ENCODE assay signal across 29 cellular contexts in genomic region chr7:76074972-76075370, GRCh38. TPM values are rescaled to one million over a fixed set of nuclear protein-coding genes. Genes with fewer than 3 reads are reported as not detected.
DNase-seq lines count a peak whose midpoint lies in the region; ATAC-seq and TF ChIP-seq lines count a peak whose summit lies in the region.
"Had no signal": no experiment of that assay in that cellular context is flagged by ENCODE, and none has a peak within 500 bp of the region (broad histone marks: within the 10 kb centered on the region; RNA-seq: fewer than 3 reads in every experiment).

No MANE protein-coding gene starts in this region.

- H3K9ac ChIP-seq in fibroblast of lung (ENCODE audit: insufficient read depth, low read length), result no peak overlapping the region
- H3K9ac ChIP-seq: BLaER1 treated with 17β-estradiol and CSF1 and Interleukin-3, amounts not matched to agents 10 nM and 100 nM had no signal

- H3K79me2 ChIP-seq in ACC112 (ENCODE audit: control insufficient read depth, insufficient read depth, low read length, unreplicated experiment) (no peaks in the 10 kb centered on the region), fibroblast of lung (ENCODE audit: control insufficient read depth, insufficient read depth, low read length) (no peaks in the 10 kb centered on the region)

- no peaks in the 10 kb centered on the region for H3K36me3 ChIP-seq in ACC112 (ENCODE audit: insufficient read depth, low read length)
- H3K36me3 ChIP-seq in RWPE2 (ENCODE audit: low read depth), result no peaks in the 10 kb centered on the region
- H3K36me3 ChIP-seq in fibroblast of lung (ENCODE audit: control insufficient read depth, insufficient read depth, low read length), result no peaks in the 10 kb centered on the region
- H3K36me3 ChIP-seq: ascending aorta, left lung, ovary, right atrium auricular region, thoracic aorta, vagina had no signal

- H3K4me3 ChIP-seq in ACC112 (ENCODE audit: low read depth, low read length) (no peak overlapping the region), RWPE2 (ENCODE audit: severe bottlenecking) (no peak overlapping the region), fibroblast of lung (replicated peaks in 1 of 4; ENCODE audit: control extremely low read depth in 1 of 4, insufficient read depth in 1 of 4, low read depth in 3 of 4, low read length in 4 of 4) (no peak overlapping the region)
- H3K4me3 ChIP-seq: ascending aorta; BLaER1 treated with 17β-estradiol and CSF1 and Interleukin-3, amounts not matched to agents 10 nM and 100 nM; left lung; ovary; right atrium auricular region; thoracic aorta; vagina had no signal

- H3K4me1 ChIP-seq in ACC112 (ENCODE audit: control insufficient read depth, insufficient read depth, low read length, unreplicated experiment) (peaks cover 21% of the 10 kb centered on the region), RWPE2 (ENCODE audit: insufficient read depth, poor library complexity, severe bottlenecking) (no peaks in the 10 kb centered on the region), fibroblast of lung (ENCODE audit: control insufficient read depth, extremely low read depth, insufficient read depth, low read length) (no peaks in the 10 kb centered on the region)
- H3K4me1 ChIP-seq: ascending aorta had no signal

- H3K9me3 ChIP-seq in RWPE2 (ENCODE audit: severe bottlenecking), result no peaks in the 10 kb centered on the region
- H3K9me3 ChIP-seq in fibroblast of lung (ENCODE audit: control insufficient read depth, insufficient read depth, low read depth, low read length), result no peaks in the 10 kb centered on the region
- H3K9me3 ChIP-seq: ovary, thoracic aorta, vagina had no signal

- H3K4me2 ChIP-seq in fibroblast of lung (ENCODE audit: extremely low read depth, insufficient read depth, low read length), result no peak overlapping the region
- H3K4me2 ChIP-seq: BLaER1 treated with 17β-estradiol and CSF1 and Interleukin-3, amounts not matched to agents 10 nM and 100 nM had no signal

- H3K27me3 ChIP-seq in ACC112 (ENCODE audit: insufficient read depth, low read length), result no peaks in the 10 kb centered on the region
- no peaks in the 10 kb centered on the region for H3K27me3 ChIP-seq in RWPE2 (ENCODE audit: insufficient read depth, poor library complexity, severe bottlenecking)
- no peaks in the 10 kb centered on the region for H3K27me3 ChIP-seq in fibroblast of lung (ENCODE audit: control insufficient read depth, insufficient read depth, low read length)
- H3K27me3 ChIP-seq: ascending aorta; BLaER1 treated with 17β-estradiol and CSF1 and Interleukin-3, amounts not matched to agents 10 nM and 100 nM; left lung; ovary; right atrium auricular region; vagina had no signal

- no peaks in the 10 kb centered on the region for H4K20me1 ChIP-seq in fibroblast of lung (ENCODE audit: control insufficient read depth, extremely low read depth, insufficient read depth, low read length)

- ATAC-seq in RWPE2 (ENCODE audit: low read depth) (no peak), HG02840 (IDR thresholded peaks at IDR 0.05; ENCODE audit: low FRiP score, unreplicated experiment) (no peak), HG02884 (IDR thresholded peaks at IDR 0.05; ENCODE audit: unreplicated experiment) (no peak)
- ATAC-seq: left lung; natural killer cell; stimulated activated naive B cell treated with anti-CD40 and anti-IgM and Interleukin-4, amounts not matched to agents 10 μg/mL and 1 μg/mL and 100 μg/mL, for 72 hours; WTC11 had no signal

- TF ChIP-seq CTCF in RWPE2 (IDR thresholded peaks at IDR 0.05; ENCODE audit: poor library complexity, severe bottlenecking) (no peak), fibroblast of lung (conservative IDR thresholded peaks at IDR 0.05 in 1 of 2, IDR thresholded peaks at IDR 0.05 in 1 of 2; ENCODE audit: low read depth in 1 of 2, low read length in 2 of 2) (no peak)

- H3K27ac ChIP-seq in ACC112 (ENCODE audit: low read depth, low read length) (peak overlapping the region; percentile 89), RWPE2 (ENCODE audit: poor library complexity, severe bottlenecking) (peak overlapping the region; percentile 37), fibroblast of lung (ENCODE audit: insufficient read depth, low read length) (peak overlapping the region; percentile 31)
- H3K27ac ChIP-seq: ascending aorta, left lung, ovary, right atrium auricular region, thoracic aorta, vagina had no signal

- DNase-seq in HS-5 (ENCODE audit: low read depth) (peak; percentile 60), RWPE2 (ENCODE audit: low spot score) (no peak), fibroblast of lung (ENCODE audit: low read depth in 2 of 2) (peak in 1 of 2 donors; percentile 26), AG20443 (ENCODE audit: low spot score) (no peak)
- no peak for DNase-seq in activated CD8-positive, alpha-beta memory T cell treated with anti-CD3 and anti-CD28 coated beads for 24 hours
- DNase-seq: activated CD4-positive, alpha-beta T cell treated with anti-CD3 and anti-CD28 coated beads, Interleukin-2, amount 50 U/mL, for 4 hours; activated CD8-positive, alpha-beta memory T cell treated with anti-CD3 and anti-CD28 coated beads, Interleukin-2, amount 50 U/mL, for 48 hours; activated effector memory CD4-positive, alpha-beta T cell treated with Interleukin-2 at 50 U/mL for 16 hours; activated naive CD8-positive, alpha-beta T cell treated with anti-CD3 and anti-CD28 coated beads for 36 hours; HFFc6; hypothalamus; left lung; natural killer cell; NCI-H1092; NCI-H1930; NCI-H526 treated with DMSO at 0.1 percent for 48 hours; ovary; stimulated activated CD4-positive, alpha-beta T cell treated with anti-CD3 and anti-CD28 coated beads, Interleukin-4, amount 100 ng/mL, for 1 hour; stimulated activated naive B cell treated with anti-CD40 and anti-IgM and Interleukin-4, amounts not matched to agents 10 μg/mL and 1 μg/mL and 100 μg/mL, for 72 hours; T1000 had no signal

- H2AFZ ChIP-seq in ACC112 (ENCODE audit: low read length, unreplicated experiment), result no peak overlapping the region
- H2AFZ ChIP-seq in fibroblast of lung (ENCODE audit: low read length), result no peak overlapping the region

RNA-seq across cellular contexts. Expression of gene MDH2, which starts 27.1 kb away (rescaled TPM):
- 29.5 and 49.4 TPM in 2 replicates for total RNA-seq in fibroblast of lung
- polyA plus RNA-seq in fibroblast of lung, result 90.7 and 131 TPM in 2 replicates
- polyA plus RNA-seq in fibroblast of lung (2012), result 155 and 206 TPM in 2 replicates
- 313 and 535 TPM in 2 replicates for polyA minus RNA-seq in fibroblast of lung (ENCODE audit: low replicate concordance)

RNA-seq across cellular contexts. Expression of gene STYXL1, which starts 27.2 kb away (rescaled TPM):
- 49.0 and 49.3 TPM in 2 replicates for total RNA-seq in fibroblast of lung
- 49.8 and 61.2 TPM in 2 replicates for polyA plus RNA-seq in fibroblast of lung
- 34.7 and 41.7 TPM in 2 replicates for polyA plus RNA-seq in fibroblast of lung (2012)
- polyA minus RNA-seq in fibroblast of lung (ENCODE audit: low replicate concordance), result 35.4 and 48.1 TPM in 2 replicates

Comparison
In these comparisons a context has a peak if more than half of its experiments do, and no peak if none do; other contexts are left out.
1. H3K27ac ChIP-seq: peak in every context shown above with its lines; median percentile 89 in ACC112; 37 in RWPE2; 31 in fibroblast of lung.